8 cellular contexts compared by ENCODE assay signal in the genomic region with DNA sequence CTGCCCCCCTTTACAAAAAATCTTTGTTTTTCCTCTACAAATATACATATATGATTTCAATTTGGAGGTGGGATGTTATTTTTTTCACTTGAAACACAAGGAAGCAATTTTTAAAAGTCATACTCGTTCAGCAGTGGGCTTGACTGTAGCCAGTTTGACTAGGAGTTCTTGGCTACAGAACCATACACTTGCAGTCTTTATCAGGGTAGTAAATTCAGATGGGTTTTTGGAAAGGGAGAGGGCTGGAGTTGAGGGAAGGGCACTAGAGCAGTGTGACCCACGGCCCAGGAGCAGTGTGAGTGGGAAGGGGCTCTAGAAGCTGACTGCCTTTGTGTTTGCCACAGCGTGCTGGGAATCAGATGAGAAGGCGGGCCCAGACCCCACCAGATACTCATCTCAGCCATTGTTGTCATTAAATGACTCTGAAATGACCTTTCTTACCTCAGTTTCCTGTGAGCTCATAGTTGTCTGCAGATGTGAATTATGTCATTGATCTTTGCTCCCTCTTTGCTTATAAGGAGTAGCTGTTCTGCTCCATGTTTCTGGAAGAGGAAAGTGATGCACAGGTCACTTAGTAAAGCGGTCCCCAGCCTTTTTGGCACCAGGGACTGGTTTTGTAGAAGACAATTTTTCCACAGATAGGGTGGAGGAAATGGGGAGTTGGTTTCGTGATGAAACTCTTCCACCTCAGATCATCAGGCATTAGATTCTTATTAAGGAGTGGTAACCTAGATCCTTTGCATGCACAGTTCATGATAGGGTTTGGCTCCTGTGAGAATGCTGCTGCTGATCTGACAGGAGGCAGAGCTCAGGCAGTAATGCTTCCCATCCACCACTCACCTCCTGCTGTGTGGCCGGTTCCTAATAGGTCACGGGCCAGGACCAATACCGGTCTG.
DNase-seq lines count a peak whose midpoint lies in the region; ATAC-seq and TF ChIP-seq lines count a peak whose summit lies in the region.

No MANE protein-coding gene starts in this region.

- H3K27ac ChIP-seq in SJSA1: peak overlapping the region; percentile 93
- peak overlapping the region in 1 of 2 donors; percentile 3 for H3K27ac ChIP-seq in testis

- WGBS in testis, 2 donors: 68 to 72% methylated on average over 9 of the region's 9 CpGs

- H3K27me3 Mint-ChIP-seq in central memory CD8-positive, alpha-beta T cell: no peaks in the 10 kb centered on the region
- no peaks in the 10 kb centered on the region for H3K27me3 Mint-ChIP-seq in nephron progenitor cell (ENCODE audit: low read depth, poor library complexity)

- intact Hi-C loops in testis (cut with DNase I; ENCODE audit: low total_unique reads): no loop called here

- peak; percentile 86 for DNase-seq in EL
- DNase-seq in SJSA1 (ENCODE audit: low read depth in 1 of 2, low spot score in 2 of 2): peak; percentile 52 to 71
- peak in 1 of 2 donors; percentile 46 for DNase-seq in central memory CD8-positive, alpha-beta T cell (ENCODE audit: low spot score in 2 of 2)
- DNase-seq in nephron progenitor cell: no peak
- DNase-seq in C1 segment of cervical spinal cord (lab: John Stamatoyannopoulos, UW): no peak
- DNase-seq in testis: no peak

- ATAC-seq in central memory CD8-positive, alpha-beta T cell (replicated peaks; ENCODE audit: extremely low read depth, poor library complexity, severe bottlenecking): peak; percentile 37
- ATAC-seq in HG02588 (IDR thresholded peaks at IDR 0.05; ENCODE audit: unreplicated experiment): no peak
- no peak for ATAC-seq in HG03135 (IDR thresholded peaks at IDR 0.05; ENCODE audit: unreplicated experiment)

- H3K4me3 ChIP-seq in SJSA1 (no peak overlapping the region), testis (no peak overlapping the region)

- peak overlapping the region; percentile 99 for H3K27ac Mint-ChIP-seq in central memory CD8-positive, alpha-beta T cell (ENCODE audit: low read depth)
- H3K27ac Mint-ChIP-seq in nephron progenitor cell: peak overlapping the region; percentile 98

- H3K27me3 ChIP-seq in SJSA1 (replicated peaks): no peaks in the 10 kb centered on the region
- H3K27me3 ChIP-seq in testis: no peaks in the 10 kb centered on the region

- H3K4me1 ChIP-seq in SJSA1 (replicated peaks) (peaks cover 58% of the 10 kb centered on the region), testis (peaks cover 59% of the 10 kb centered on the region)

- peaks cover 95% of the 10 kb centered on the region for H3K4me1 Mint-ChIP-seq in central memory CD8-positive, alpha-beta T cell
- H3K4me1 Mint-ChIP-seq in nephron progenitor cell: peaks cover 69% of the 10 kb centered on the region

- TF ChIP-seq POLR2A in testis (IDR thresholded peaks at IDR 0.05): no peak

- no peaks in the 10 kb centered on the region for H3K9me3 Mint-ChIP-seq in central memory CD8-positive, alpha-beta T cell
- H3K9me3 Mint-ChIP-seq in nephron progenitor cell: no peaks in the 10 kb centered on the region

- H3K9me3 ChIP-seq in SJSA1 (replicated peaks): no peaks in the 10 kb centered on the region
- no peaks in the 10 kb centered on the region for H3K9me3 ChIP-seq in testis

- peak overlapping the region; percentile 75 for H3K4me3 Mint-ChIP-seq in central memory CD8-positive, alpha-beta T cell
- peak overlapping the region; percentile 52 for H3K4me3 Mint-ChIP-seq in nephron progenitor cell

- TF ChIP-seq CTCF in nephron progenitor cell (IDR thresholded peaks at IDR 0.05) (no peak), testis (IDR thresholded peaks at IDR 0.05) (no peak)

- peaks cover 44% of the 10 kb centered on the region for H3K36me3 Mint-ChIP-seq in central memory CD8-positive, alpha-beta T cell (ENCODE audit: insufficient read depth)
- H3K36me3 Mint-ChIP-seq in nephron progenitor cell (ENCODE audit: low read depth): peaks cover 16% of the 10 kb centered on the region

- H3K36me3 ChIP-seq in SJSA1 (peaks cover 26% of the 10 kb centered on the region), testis (ENCODE audit: low read depth, missing control alignments) (no peaks in the 10 kb centered on the region)

Comparison
In these comparisons a context has a peak if more than half of its experiments do, and no peak if none do; other contexts are left out.
1. DNase-seq: peak in EL (single experiment) and SJSA1 (2 of 2); none in nephron progenitor cell (single experiment), C1 segment of cervical spinal cord (0 of 14) and testis (single experiment).